In genomic region chr21:45018131-45019075, GRCh38 we compare ENCODE assay signal across 9 cellular contexts. TPM values are rescaled to one million over a fixed set of nuclear protein-coding genes. Genes with fewer than 3 reads are reported as not detected.
DNase-seq lines count a peak whose midpoint lies in the region; ATAC-seq and TF ChIP-seq lines count a peak whose summit lies in the region.
"Had no signal": no experiment of that assay in that cellular context is flagged by ENCODE, and none has a peak within 500 bp of the region (broad histone marks: within the 10 kb centered on the region; RNA-seq: fewer than 3 reads in every experiment).

No MANE protein-coding gene starts in this region.

- H3K4me3 ChIP-seq in CD4-positive, alpha-beta memory T cell (ENCODE audit: low read length in 2 of 2): no peak overlapping the region
- peak overlapping the region; percentile 33 for H3K4me3 ChIP-seq in fibroblast of pulmonary artery (replicated peaks; ENCODE audit: low read depth, low read length)

- peaks cover 0 to 7% (median 3%) of the 10 kb centered on the region in 8 donors for H3K9me3 Mint-ChIP-seq in CD4-positive, alpha-beta memory T cell
- peaks cover under 1% of the 10 kb centered on the region for H3K9me3 Mint-ChIP-seq in activated CD4-positive, alpha-beta memory T cell treated with anti-CD3 and anti-CD28 coated beads for 36 hours

- no peak for DNase-seq in CD4-positive, alpha-beta memory T cell
- no peak for DNase-seq in activated CD4-positive, alpha-beta memory T cell treated with anti-CD3 and anti-CD28 coated beads for 36 hours
- no peak for DNase-seq in fibroblast of pulmonary artery (ENCODE audit: low read depth)
- peak; percentile 78 for DNase-seq in posterior vena cava (ENCODE audit: low spot score)
- no peak for DNase-seq in AML-193 (lab: John Stamatoyannopoulos, UW)
- no peak for DNase-seq in NCI-H226
- DNase-seq in NCI-H1092 treated with DMSO at 0.1 percent for 48 hours (lab: John Stamatoyannopoulos, UW): no peak
- DNase-seq: stimulated activated CD8-positive, alpha-beta memory T cell treated with anti-CD3 and anti-CD28 coated beads, Interleukin-4, amount 100 ng/mL, for 48 hours had no signal

- peaks cover 4 to 9% (median 7%) of the 10 kb centered on the region in 4 donors for H3K4me1 Mint-ChIP-seq in CD4-positive, alpha-beta memory T cell
- H3K4me1 Mint-ChIP-seq in activated CD4-positive, alpha-beta memory T cell treated with anti-CD3 and anti-CD28 coated beads for 36 hours (ENCODE audit: low read depth): peaks cover 7% of the 10 kb centered on the region

- H3K27ac ChIP-seq in CD4-positive, alpha-beta memory T cell (ENCODE audit: low read depth, low read length): no peak overlapping the region

- peak overlapping the region; percentile 42 to 89 (median 72) for H3K4me3 Mint-ChIP-seq in CD4-positive, alpha-beta memory T cell
- H3K4me3 Mint-ChIP-seq in activated CD4-positive, alpha-beta memory T cell treated with anti-CD3 and anti-CD28 coated beads for 36 hours: peak overlapping the region; percentile 57

- H3K27me3 ChIP-seq in CD4-positive, alpha-beta memory T cell (ENCODE audit: insufficient read depth, low read length): peaks cover 12% of the 10 kb centered on the region

- peaks cover 6% of the 10 kb centered on the region for H3K4me1 ChIP-seq in CD4-positive, alpha-beta memory T cell (ENCODE audit: insufficient read depth, low read length)

- peaks cover 0 to under 1% of the 10 kb centered on the region in 2 donors for H3K36me3 Mint-ChIP-seq in CD4-positive, alpha-beta memory T cell
- H3K36me3 Mint-ChIP-seq in activated CD4-positive, alpha-beta memory T cell treated with anti-CD3 and anti-CD28 coated beads for 36 hours: no peaks in the 10 kb centered on the region

- peak overlapping the region in 2 of 7 donors; percentile 63 to 88 for H3K27ac Mint-ChIP-seq in CD4-positive, alpha-beta memory T cell
- no peak overlapping the region for H3K27ac Mint-ChIP-seq in activated CD4-positive, alpha-beta memory T cell treated with anti-CD3 and anti-CD28 coated beads for 36 hours

- CTCF ChIA-PET in CD4-positive, alpha-beta memory T cell (lab: Charles Lee; ENCODE audit: partially characterized antibody): no interaction called here
- CTCF ChIA-PET in activated CD4-positive, alpha-beta memory T cell treated with anti-CD3 and anti-CD28 coated beads for 36 hours (lab: Charles Lee): no interaction called here

- no peak for TF ChIP-seq CTCF in fibroblast of pulmonary artery (IDR thresholded peaks at IDR 0.05; ENCODE audit: low read length, missing control alignments)

- intact Hi-C loops in CD4-positive, alpha-beta memory T cell (cut with micrococcal nuclease): no loop called here
- intact Hi-C loops in activated CD4-positive, alpha-beta memory T cell treated with anti-CD3 and anti-CD28 coated beads for 36 hours (cut with micrococcal nuclease): no loop called here
- intact Hi-C loops in posterior vena cava (cut with DNase I): no loop called here

- no peak for ATAC-seq in HG03280 (IDR thresholded peaks at IDR 0.05; ENCODE audit: unreplicated experiment)

- no peaks in the 10 kb centered on the region for H3K36me3 ChIP-seq in CD4-positive, alpha-beta memory T cell (ENCODE audit: insufficient read depth, low read length)

- H3K27me3 Mint-ChIP-seq in CD4-positive, alpha-beta memory T cell: peaks cover 32 to 40% of the 10 kb centered on the region in 2 donors
- H3K27me3 Mint-ChIP-seq in activated CD4-positive, alpha-beta memory T cell treated with anti-CD3 and anti-CD28 coated beads for 36 hours: peaks cover 43% of the 10 kb centered on the region

- POLR2A ChIA-PET in CD4-positive, alpha-beta memory T cell (lab: Charles Lee; ENCODE audit: partially characterized antibody): no interaction called here
- POLR2A ChIA-PET in activated CD4-positive, alpha-beta memory T cell treated with anti-CD3 and anti-CD28 coated beads for 36 hours (lab: Charles Lee): no interaction called here

- no peaks in the 10 kb centered on the region for H3K9me3 ChIP-seq in CD4-positive, alpha-beta memory T cell (ENCODE audit: control insufficient read depth in 1 of 2, low read length in 2 of 2)

RNA-seq across cellular contexts. Expression of gene ADARB1, which starts 56.0 kb away (rescaled TPM):
- total RNA-seq in CD4-positive, alpha-beta memory T cell: 10 to 100 TPM; 49.7 to 50.0 TPM
- polyA plus RNA-seq in CD4-positive, alpha-beta memory T cell: 10 to 100 TPM in 1 of 2 donors, 1 to 10 TPM in 1; 4.6 to 12.2 TPM
- 10 to 100 TPM; 37.6 to 40.6 TPM for total RNA-seq in activated CD4-positive, alpha-beta memory T cell treated with anti-CD3 and anti-CD28 coated beads for 36 hours
- 10 to 100 TPM; 72.4 to 85.6 TPM for total RNA-seq in posterior vena cava
